9 cellular contexts compared by ENCODE assay signal in genomic region chr5:126675338-126675737, GRCh38.
DNase-seq lines count a peak whose midpoint lies in the region; ATAC-seq and TF ChIP-seq lines count a peak whose summit lies in the region.
"Had no signal": no experiment of that assay in that cellular context is flagged by ENCODE, and none has a peak within 500 bp of the region (broad histone marks: within the 10 kb centered on the region; RNA-seq: fewer than 3 reads in every experiment).

No MANE protein-coding gene starts in this region.

- in situ Hi-C loops in transverse colon (cut with MboI; ENCODE audit: low pct_ligation_motif_present in 1 of 4, low pct_unique_long_range_greater_than_20kb in 1 of 4, low sequenced_read_pairs in 3 of 4): loop anchor here in 3 of 4 donors (5.0 to 10.0 kb wide), 3 partner anchors 97 to 129 kb away; no protein-coding TSS in a partner anchor

- H3K4me1 ChIP-seq in transverse colon: peaks cover 0 to 32% (median 8%) of the 10 kb centered on the region in 4 donors
- H3K4me1 ChIP-seq in tibial artery: no peaks in the 10 kb centered on the region

- TF ChIP-seq POLR2A in transverse colon (IDR thresholded peaks at IDR 0.05): no peak

- no peaks in the 10 kb centered on the region for H3K36me3 ChIP-seq in transverse colon
- no peaks in the 10 kb centered on the region for H3K36me3 ChIP-seq in tibial artery

- TF ChIP-seq EP300 in transverse colon (IDR thresholded peaks at IDR 0.05; ENCODE audit: low read depth): no peak

- TF ChIP-seq CTCF in transverse colon (IDR thresholded peaks at IDR 0.05): no peak
- TF ChIP-seq CTCF in tibial artery (IDR thresholded peaks at IDR 0.05): no peak

- no peaks in the 10 kb centered on the region for H3K9me3 ChIP-seq in transverse colon
- peaks cover 0 to under 1% (median 0%) of the 10 kb centered on the region in 3 donors for H3K9me3 ChIP-seq in tibial artery

- intact Hi-C loops in left colon (cut with DNase I, micrococcal nuclease): loop anchor here in 1 of 2 donors (5.0 kb wide), 1 partner anchor 107 kb away; no protein-coding TSS in a partner anchor
- intact Hi-C loops in transverse colon (cut with DNase I; ENCODE audit: low total_unique reads): no loop called here
- intact Hi-C loops in tibial artery (cut with DNase I; ENCODE audit: low total_unique reads): no loop called here

- 90% methylated on average over 2 of the region's 2 CpGs; no CpG with 5 or more reads in 1 of the 2 donors for WGBS in transverse colon (ENCODE audit: low coverage in 1 of 2), 2 donors

- H3K27ac ChIP-seq in transverse colon (peak overlapping the region; percentile 71 to 83 (median 74)), tibial artery (no peak overlapping the region)
- H3K27ac ChIP-seq: 22Rv1 had no signal

- H3K27me3 ChIP-seq in transverse colon (no peaks in the 10 kb centered on the region), tibial artery (no peaks in the 10 kb centered on the region)

- DNase-seq in DMS 273 (lab: John Stamatoyannopoulos, UW; ENCODE audit: unreplicated experiment) (peak; percentile 9), DMS 273 treated with DMSO at 0.1 percent for 48 hours (lab: John Stamatoyannopoulos, UW) (no peak), NCI-H69 (lab: John Stamatoyannopoulos, UW) (peak; percentile 83), left colon (no peak), transverse colon (no peak), AML-193 (lab: John Stamatoyannopoulos, UW) (no peak), COLO668 (lab: John Stamatoyannopoulos, UW; ENCODE audit: unreplicated experiment) (no peak), tibial artery (no peak)

- ATAC-seq in left colon: peak; percentile 12

- no peak overlapping the region for H3K4me3 ChIP-seq in transverse colon
- H3K4me3 ChIP-seq in tibial artery: no peak overlapping the region

Comparison
In these comparisons a context has a peak if more than half of its experiments do, and no peak if none do; other contexts are left out.
1. DNase-seq: peak in DMS 273 (single experiment) and NCI-H69 (single experiment); none in DMS 273 treated with DMSO at 0.1 percent for 48 hours (single experiment), left colon (0 of 2), transverse colon (single experiment), AML-193 (0 of 2), COLO668 (single experiment) and tibial artery (0 of 2).
2. H3K27ac ChIP-seq: peak in transverse colon (4 of 4); none in tibial artery (0 of 2).